ENCODE assay signal across 3 cellular contexts in the genomic region with DNA sequence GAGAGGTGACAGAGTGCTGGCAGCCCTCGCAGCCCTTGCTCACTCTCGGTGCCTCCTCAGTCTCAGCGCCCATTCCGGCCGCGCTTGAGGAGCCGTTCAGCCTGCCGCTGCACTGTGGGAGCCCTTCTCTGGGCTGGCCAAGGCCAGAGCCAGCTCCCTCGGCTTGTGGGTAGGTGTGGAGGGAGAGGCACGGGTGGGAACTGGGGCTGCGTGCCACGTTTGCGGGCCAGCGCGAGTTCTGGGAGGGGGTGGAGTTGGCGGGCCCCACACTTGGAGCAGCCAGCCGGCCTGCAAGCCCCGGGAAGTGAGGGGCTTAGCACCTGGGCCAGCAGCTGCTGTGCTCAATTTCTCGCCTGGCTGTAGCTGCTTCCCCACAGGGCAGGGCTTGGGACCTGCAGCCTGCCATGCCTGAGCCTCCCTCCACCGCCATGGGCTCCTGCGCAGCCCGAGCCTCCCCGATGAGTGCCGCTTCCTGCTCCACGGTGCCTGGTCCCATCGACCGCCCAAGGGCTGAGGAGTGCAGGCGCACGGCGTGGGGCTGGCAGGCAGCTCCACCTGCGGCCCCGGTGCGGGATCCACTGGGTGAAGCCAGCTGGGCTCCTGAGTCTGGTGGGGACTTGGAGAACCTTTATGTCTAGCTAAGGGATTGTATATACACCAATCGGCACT.
DNase-seq lines count a peak whose midpoint lies in the region; FAIRE-seq lines count a peak whose summit lies in the region.
"Not testable (repeated sequence)": the region's sequence is repeated elsewhere in the genome, so short reads cannot be mapped to it uniquely, and the experiment has no call there.

No MANE protein-coding gene starts in this region.

- no CpG with 5 or more reads among the region's 34 CpGs for WGBS in neuronal stem cell (ENCODE audit: extremely low coverage in 2 of 2, insufficient read length in 2 of 2, insufficient replicate concordance in 1 of 2), 2 donors

- H3K9ac ChIP-seq in neuronal stem cell (ENCODE audit: low read depth, low read length, poor library complexity): not testable (repeated sequence)

- H2AFZ ChIP-seq in neuronal stem cell (ENCODE audit: low read length): not testable (repeated sequence)

- H3K4ac ChIP-seq in neuronal stem cell (ENCODE audit: low read length): not testable (repeated sequence)

- not testable (repeated sequence) for H2BK15ac ChIP-seq in neuronal stem cell (ENCODE audit: low read length)

- H2AK5ac ChIP-seq in neuronal stem cell (ENCODE audit: low read depth, low read length): not testable (repeated sequence)

- H3K36me3 ChIP-seq in neuronal stem cell (replicated peaks in 1 of 2; ENCODE audit: control insufficient read depth in 2 of 2, insufficient read depth in 2 of 2, low read length in 2 of 2): not testable (repeated sequence)

- H3K23ac ChIP-seq in neuronal stem cell (ENCODE audit: low read depth, low read length, poor library complexity): peak overlapping the region; percentile 20

- peak overlapping the region in 1 of 2 donors; percentile 41 for H3K4me3 ChIP-seq in neuronal stem cell (ENCODE audit: low read length in 2 of 2)

- DNase-seq in HTR-8/SVneo (ENCODE audit: insufficient read length, low spot score); neuronal stem cell (ENCODE audit: low spot score): not testable (repeated sequence)
- DNase-seq in central memory CD4-positive, alpha-beta T cell: peak; percentile 0

- peak; percentile 57 for FAIRE-seq in HTR-8/SVneo (lab: Jason Lieb, UNC)

- H3K4me2 ChIP-seq in neuronal stem cell (ENCODE audit: insufficient read depth, low read length, poor library complexity, severe bottlenecking): not testable (repeated sequence)

- H3K4me1 ChIP-seq in neuronal stem cell (ENCODE audit: control insufficient read depth in 2 of 2, insufficient read depth in 1 of 2, low read depth in 1 of 2, low read length in 2 of 2): not testable (repeated sequence)

- H2BK12ac ChIP-seq in neuronal stem cell (ENCODE audit: low read length): not testable (repeated sequence)

- H2BK5ac ChIP-seq in neuronal stem cell (ENCODE audit: low read length): not testable (repeated sequence)

- not testable (repeated sequence) for H4K91ac ChIP-seq in neuronal stem cell (ENCODE audit: low read depth, low read length, poor library complexity)

- not testable (repeated sequence) for H3K27ac ChIP-seq in neuronal stem cell (replicated peaks; ENCODE audit: low read length)

- not testable (repeated sequence) for H3K14ac ChIP-seq in neuronal stem cell (ENCODE audit: low read length)

- not testable (repeated sequence) for H4K8ac ChIP-seq in neuronal stem cell (ENCODE audit: low read depth, low read length)

- H3K27me3 ChIP-seq in neuronal stem cell (ENCODE audit: control insufficient read depth in 3 of 3, insufficient read depth in 3 of 3, low read depth in 1 of 3, low read length in 3 of 3): not testable (repeated sequence)

- H3K79me1 ChIP-seq in neuronal stem cell (ENCODE audit: low read depth, low read length): not testable (repeated sequence)

- H2BK120ac ChIP-seq in neuronal stem cell (ENCODE audit: low read depth, low read length): not testable (repeated sequence)

- H3K18ac ChIP-seq in neuronal stem cell (ENCODE audit: low read length): not testable (repeated sequence)

- H3K9me3 ChIP-seq in neuronal stem cell (replicated peaks in 1 of 2; ENCODE audit: control insufficient read depth in 2 of 2, insufficient read depth in 1 of 2, low read depth in 1 of 2, low read length in 2 of 2): not testable (repeated sequence)
